ENCODE assay signal across 26 cellular contexts in the genomic region with DNA sequence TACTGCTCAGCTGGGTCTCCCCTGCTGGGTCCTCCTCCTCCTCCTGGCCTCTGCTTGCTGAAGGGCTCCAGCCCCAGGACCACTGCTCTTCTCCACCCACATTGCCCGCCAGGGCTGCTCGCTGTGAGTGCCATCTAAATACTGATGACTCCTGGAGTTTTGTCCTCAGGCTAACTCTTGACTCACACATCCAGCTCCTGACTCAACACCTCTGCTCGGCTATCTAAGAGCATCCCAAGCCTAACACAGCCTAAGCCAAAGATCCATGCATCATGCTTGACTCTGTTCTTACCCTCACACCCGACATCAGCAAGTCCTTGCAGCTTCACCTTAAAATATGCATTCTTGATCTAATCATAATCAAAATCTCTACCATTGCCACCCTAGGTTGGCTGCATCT.
"Had no signal": no experiment of that assay in that cellular context is flagged by ENCODE, and none has a peak within 500 bp of the region (broad histone marks: within the 10 kb centered on the region; RNA-seq: fewer than 3 reads in every experiment).

No MANE protein-coding gene starts in this region.

- DNase-seq: activated CD4-positive, alpha-beta T cell treated with anti-CD3 and anti-CD28 coated beads for 1 hour; activated CD4-positive, alpha-beta T cell treated with anti-CD3 and anti-CD28 coated beads, Interleukin-2, amount 50 U/mL, for 1 hour; activated CD8-positive, alpha-beta T cell treated with anti-CD3 and anti-CD28 coated beads, Interleukin-2, amount 10 ng/mL, durations not matched to agents 7 days and 5 days; activated gamma-delta T cell treated with Interleukin-2 at 50 U/mL for 16 hours; adrenal gland; brain microvascular endothelial cell; dorsolateral prefrontal cortex; effector memory CD8-positive, alpha-beta T cell; heart left ventricle; islet precursor cell; left colon; mesendoderm; mucosa of descending colon; nephron progenitor cell; nucleus accumbens; right cardiac atrium; stimulated activated CD4-positive, alpha-beta T cell treated with anti-CD3 and anti-CD28 coated beads, Interleukin-12 subunit alpha, Interleukin-12 subunit beta, amount 100 ng/mL, for 4 hours; stimulated activated CD4-positive, alpha-beta T cell treated with anti-CD3 and anti-CD28 coated beads, Interleukin-4, amount 100 ng/mL, for 4 hours; stimulated activated naive CD8-positive, alpha-beta T cell treated with anti-CD3 and anti-CD28 coated beads, Interleukin-15, Interleukin-2, amounts not matched to agents 100 U/mL and 50 U/mL, for 24 hours had no signal

- H3K27ac Mint-ChIP-seq: activated CD8-positive, alpha-beta T cell treated with anti-CD3 and anti-CD28 coated beads, Interleukin-2, amount 10 ng/mL, durations not matched to agents 7 days and 5 days; activated naive CD8-positive, alpha-beta T cell; effector memory CD8-positive, alpha-beta T cell; nephron progenitor cell had no signal

- H3K9me3 Mint-ChIP-seq: central memory CD8-positive, alpha-beta T cell had no signal

- FAIRE-seq: colon, endothelial cell of umbilical vein had no signal

- H3K27ac ChIP-seq: adrenal gland, ascending aorta, brain microvascular endothelial cell, heart left ventricle, parathyroid adenoma, VCaP had no signal

- H3K4me3 ChIP-seq: adrenal gland, ascending aorta, dorsolateral prefrontal cortex, heart left ventricle, mucosa of descending colon had no signal

- H3K4me1 Mint-ChIP-seq: central memory CD8-positive, alpha-beta T cell; nephron progenitor cell had no signal

- H3K4me3 Mint-ChIP-seq: activated CD8-positive, alpha-beta T cell treated with anti-CD3 and anti-CD28 coated beads, Interleukin-2, amount 10 ng/mL, durations not matched to agents 7 days and 5 days; activated naive CD8-positive, alpha-beta T cell; central memory CD8-positive, alpha-beta T cell; effector memory CD8-positive, alpha-beta T cell; nephron progenitor cell had no signal
